In genomic region chr2:218272531-218273212, GRCh38 we compare ENCODE assay signal across 8 cellular contexts. TPM values are rescaled to one million over a fixed set of nuclear protein-coding genes. Genes with fewer than 3 reads are reported as not detected.
DNase-seq lines count a peak whose midpoint lies in the region; ATAC-seq, FAIRE-seq and TF ChIP-seq lines count a peak whose summit lies in the region.

No MANE protein-coding gene starts in this region.

- 53% methylated on average over 16 of the region's 18 CpGs for WGBS in HepG2 (ENCODE audit: low lambda C conversion rate)

- no peaks in the 10 kb centered on the region; a peak in 1 of 5 replicates for H3K27me3 ChIP-seq in HepG2 (ENCODE audit: control insufficient read depth in 1 of 2, insufficient read depth in 2 of 2, low read length in 2 of 2)

- intact Hi-C loops in HepG2 (cut with micrococcal nuclease; ENCODE audit: unreplicated experiment), result loop anchor here (1.0 to 5.0 kb wide), 7 partner anchors 12 to 244 kb away; partner anchors contain the start of genes ARPC2 and CATIP

- peak; percentile 95 for TF ChIP-seq RAD21 in HepG2 (CRISPR knock-in tag; IDR thresholded peaks at IDR 0.05)

- no peak overlapping the region for H2AFZ ChIP-seq in HepG2 (ENCODE audit: low read length)

- no peaks in the 10 kb centered on the region; the same call in 1 of the 2 replicates for H4K20me1 ChIP-seq in HepG2 (ENCODE audit: insufficient read depth, low read length)

- TF ChIP-seq EP300 in HepG2 (IDR thresholded peaks at IDR 0.05; ENCODE audit: low read depth in 2 of 2, low read length in 2 of 2) (0 out of 4 replicates have a peak, but pooled peaks of 1 of the 2 experiments have one; percentile 21), HepG2 (CRISPR knock-in tag; IDR thresholded peaks at IDR 0.05; ENCODE audit: borderline replicate concordance) (no peak)

- H3K79me2 ChIP-seq in HepG2 (ENCODE audit: insufficient read depth, low read length), result peaks cover 21% of the 10 kb centered on the region

- in situ Hi-C loops in HepG2 (cut with HindIII; ENCODE audit: extremely low pct_ligation_motif_present, low pct_unique_long_range_greater_than_20kb), result loop anchor here (5.0 to 10.0 kb wide), 2 partner anchors 192 to 375 kb away; no protein-coding TSS in a partner anchor

- H3K9me3 ChIP-seq in HepG2 (ENCODE audit: low read length), result no peaks in the 10 kb centered on the region

- peak; percentile 92 for FAIRE-seq in HepG2 (lab: Jason Lieb, UNC)

- POLR2A ChIA-PET in HepG2 (lab: Yijun Ruan, JAX), result interaction anchor here (1.0 to 7.5 kb wide), 4 partner anchors 13 to 128 kb away, joined by 4 to 121 read pairs (median 59); partner anchors contain the start of genes CTDSP1 and TMBIM1

- H3K27ac ChIP-seq in HepG2 (ENCODE audit: extremely low read length, insufficient read depth, low read length), result peak overlapping the region; percentile 5

- ATAC-seq in HG02885 (IDR thresholded peaks at IDR 0.05; ENCODE audit: poor library complexity, unreplicated experiment), result peak; percentile 22
- ATAC-seq in HepG2, result peak; percentile 43
- no peak for ATAC-seq in HG02763 (IDR thresholded peaks at IDR 0.05; ENCODE audit: unreplicated experiment)

- no peak overlapping the region for H3K9ac ChIP-seq in HepG2 (ENCODE audit: insufficient read depth, low read depth, low read length)

- peak; percentile 22; a peak in 1 of 4 replicates for TF ChIP-seq POLR2A in HepG2 (IDR thresholded peaks at IDR 0.05; ENCODE audit: insufficient read depth in 1 of 2, low read depth in 2 of 2, low read length in 2 of 2)

- H3K4me2 ChIP-seq in HepG2 (ENCODE audit: low read depth, low read length), result no peak overlapping the region; the same call in 1 of the 2 replicates

- CTCF ChIA-PET in HepG2 (lab: Yijun Ruan, JAX; ENCODE audit: low intra/inter-chr PET ratio, low total read pairs), result interaction anchor here (0.8 to 2.0 kb wide), 11 partner anchors 15 to 244 kb away, joined by 3 to 13 read pairs (median 7); partner anchors contain the start of genes CATIP and TMBIM1

- peak; percentile 98 for TF ChIP-seq CTCF in HepG2 (CRISPR knock-in tag; IDR thresholded peaks at IDR 0.05)

- peaks cover 27 to 43% of the 10 kb centered on the region in 2 experiments for H3K36me3 ChIP-seq in HepG2 (replicated peaks in 1 of 2; ENCODE audit: control insufficient read depth in 1 of 2, insufficient read depth in 2 of 2, low read length in 2 of 2)

- H3K4me1 ChIP-seq in HepG2 (ENCODE audit: insufficient read depth, low read length), result peaks cover 33% of the 10 kb centered on the region

- no TSS peak for BruUV-seq in HepG2 (replicated peaks; lab: Mats Ljungman, UMichigan)

- DNase-seq in DMS153 (lab: John Stamatoyannopoulos, UW) (peak; percentile 83), NCI-H446 (lab: John Stamatoyannopoulos, UW) (peak; percentile 68 to 82), cerebellum (ENCODE audit: low spot score) (peak; percentile 77), HepG2 (ENCODE audit: low spot score) (peak; percentile 84)
- DNase-seq in activated CD4-positive, alpha-beta T cell treated with anti-CD3 and anti-CD28 coated beads for 1 hour, result peak; percentile 75
- peak; percentile 68 to 71 for DNase-seq in stimulated activated CD4-positive, alpha-beta T cell treated with anti-CD3 and anti-CD28 coated beads, Interleukin-2, amount 100 ng/mL, for 48 hours

- H3K4me3 ChIP-seq in HepG2 (replicated peaks in 1 of 3; ENCODE audit: insufficient read depth in 1 of 3, low read depth in 2 of 3, low read length in 3 of 3), result no peak overlapping the region

RNA-seq across cellular contexts. Expression of gene PNKD, which starts 2.4 kb away (rescaled TPM):
- total RNA-seq in cerebellum (12.2 TPM), HepG2 (2016; rRNA removed; fragmentation: Illumina TruSeq; extraction: Trizol) (50.0 and 55.9 TPM in 2 replicates)
- 21.6 and 27.3 TPM in 2 replicates for total RNA-seq in HepG2 (2016; cell fraction: cytosol; rRNA removed; fragmentation: Illumina TruSeq; extraction: Trizol; ENCODE audit: low read depth)
- 48.3 and 59.8 TPM in 2 replicates for total RNA-seq in HepG2 (2016; cell fraction: insoluble cytoplasmic fraction; rRNA removed; fragmentation: Illumina TruSeq; extraction: Trizol)
- 30.6 and 30.7 TPM in 2 replicates for total RNA-seq in HepG2 (2016; cell fraction: membrane; rRNA removed; fragmentation: Illumina TruSeq; extraction: Trizol)
- total RNA-seq in HepG2 (2016; cell fraction: nucleus; rRNA removed; fragmentation: Illumina TruSeq; extraction: Trizol), result 34.2 and 39.5 TPM in 2 replicates
- polyA plus RNA-seq in HepG2 (2011; rRNA removed), result 78.0 and 80.4 TPM in 2 replicates
- polyA plus RNA-seq in HepG2 (2011; cell fraction: cytosol; rRNA removed), result 48.4 and 76.6 TPM in 2 replicates
- 76.3 and 77.5 TPM in 2 replicates for polyA plus RNA-seq in HepG2 (2011; cell fraction: nucleus; rRNA removed)
- 59.5 and 60.9 TPM in 2 replicates for polyA plus RNA-seq in HepG2 (2012)
- polyA plus RNA-seq in HepG2 (2016; cell fraction: cytosol; fragmentation: Illumina TruSeq; extraction: Trizol; ENCODE audit: low read depth), result 24.9 and 29.3 TPM in 2 replicates
- polyA plus RNA-seq in HepG2 (2016; cell fraction: insoluble cytoplasmic fraction; fragmentation: Illumina TruSeq; extraction: Trizol; ENCODE audit: low read depth), result 58.0 and 59.1 TPM in 2 replicates
- 31.6 and 35.4 TPM in 2 replicates for polyA plus RNA-seq in HepG2 (2016; cell fraction: membrane; fragmentation: Illumina TruSeq; extraction: Trizol; ENCODE audit: low read depth)
- 73.5 and 80.9 TPM in 2 replicates for polyA plus RNA-seq in HepG2 (2016; cell fraction: nucleus; fragmentation: Illumina TruSeq; extraction: Trizol; ENCODE audit: insufficient read depth, low read depth)
- 33.3 and 44.2 TPM in 2 replicates for polyA minus RNA-seq in HepG2 (2011; rRNA and poly(A)+ RNA removed; ENCODE audit: low replicate concordance)
- polyA minus RNA-seq in HepG2 (2011; cell fraction: cytosol; rRNA and poly(A)+ RNA removed), result 15.5 and 20.7 TPM in 2 replicates
- 9.7 and 10.9 TPM in 2 replicates for polyA minus RNA-seq in HepG2 (2011; cell fraction: nucleus; rRNA and poly(A)+ RNA removed)

RNA-seq across cellular contexts. Expression of gene AAMP, which starts 2.7 kb away (rescaled TPM):
- total RNA-seq in cerebellum, result 52.1 TPM
- total RNA-seq in HepG2 (2016; rRNA removed; fragmentation: Illumina TruSeq; extraction: Trizol), result 186 and 241 TPM in 2 replicates
- 26.6 and 29.2 TPM in 2 replicates for total RNA-seq in HepG2 (2016; cell fraction: cytosol; rRNA removed; fragmentation: Illumina TruSeq; extraction: Trizol; ENCODE audit: low read depth)
- total RNA-seq in HepG2 (2016; cell fraction: insoluble cytoplasmic fraction; rRNA removed; fragmentation: Illumina TruSeq; extraction: Trizol), result 202 and 247 TPM in 2 replicates
- 56.8 and 59.3 TPM in 2 replicates for total RNA-seq in HepG2 (2016; cell fraction: membrane; rRNA removed; fragmentation: Illumina TruSeq; extraction: Trizol)
- total RNA-seq in HepG2 (2016; cell fraction: nucleus; rRNA removed; fragmentation: Illumina TruSeq; extraction: Trizol), result 85.4 and 91.7 TPM in 2 replicates
- polyA plus RNA-seq in HepG2 (2011; rRNA removed), result 110 and 119 TPM in 2 replicates
- 138 and 202 TPM in 2 replicates for polyA plus RNA-seq in HepG2 (2011; cell fraction: cytosol; rRNA removed)
- polyA plus RNA-seq in HepG2 (2011; cell fraction: nucleus; rRNA removed), result 161 and 181 TPM in 2 replicates
- 99.2 and 104 TPM in 2 replicates for polyA plus RNA-seq in HepG2 (2012)
- polyA plus RNA-seq in HepG2 (2016; cell fraction: cytosol; fragmentation: Illumina TruSeq; extraction: Trizol; ENCODE audit: low read depth), result 13.9 and 16.0 TPM in 2 replicates
- polyA plus RNA-seq in HepG2 (2016; cell fraction: insoluble cytoplasmic fraction; fragmentation: Illumina TruSeq; extraction: Trizol; ENCODE audit: low read depth), result 224 and 231 TPM in 2 replicates
- 30.9 and 33.2 TPM in 2 replicates for polyA plus RNA-seq in HepG2 (2016; cell fraction: membrane; fragmentation: Illumina TruSeq; extraction: Trizol; ENCODE audit: low read depth)
- 127 and 131 TPM in 2 replicates for polyA plus RNA-seq in HepG2 (2016; cell fraction: nucleus; fragmentation: Illumina TruSeq; extraction: Trizol; ENCODE audit: insufficient read depth, low read depth)
- 41.5 and 143 TPM in 2 replicates for polyA minus RNA-seq in HepG2 (2011; rRNA and poly(A)+ RNA removed; ENCODE audit: low replicate concordance)
- polyA minus RNA-seq in HepG2 (2011; cell fraction: cytosol; rRNA and poly(A)+ RNA removed), result 58.2 and 63.3 TPM in 2 replicates
- 39.9 and 43.6 TPM in 2 replicates for polyA minus RNA-seq in HepG2 (2011; cell fraction: nucleus; rRNA and poly(A)+ RNA removed)

RNA-seq across cellular contexts. Expression of gene GPBAR1, which starts 11.9 kb away (rescaled TPM):
- total RNA-seq in cerebellum, result 0.18 TPM
- total RNA-seq in HepG2 (2016; rRNA removed; fragmentation: Illumina TruSeq; extraction: Trizol), result 0.09 TPM in 1 of 2 replicates, not detected in the other
- not detected in 2 replicates for total RNA-seq in HepG2 (2016; cell fraction: cytosol; rRNA removed; fragmentation: Illumina TruSeq; extraction: Trizol; ENCODE audit: low read depth)
- total RNA-seq in HepG2 (2016; cell fraction: insoluble cytoplasmic fraction; rRNA removed; fragmentation: Illumina TruSeq; extraction: Trizol), result 0.15 TPM in 1 of 2 replicates, not detected in the other
- 0.17 TPM in 1 of 2 replicates, not detected in the other for total RNA-seq in HepG2 (2016; cell fraction: membrane; rRNA removed; fragmentation: Illumina TruSeq; extraction: Trizol)
- total RNA-seq in HepG2 (2016; cell fraction: nucleus; rRNA removed; fragmentation: Illumina TruSeq; extraction: Trizol), result 0.25 and 0.38 TPM in 2 replicates
- 0.05 and 0.09 TPM in 2 replicates for polyA plus RNA-seq in HepG2 (2011; rRNA removed)
- 0.05 and 0.12 TPM in 2 replicates for polyA plus RNA-seq in HepG2 (2011; cell fraction: cytosol; rRNA removed)
- polyA plus RNA-seq in HepG2 (2011; cell fraction: nucleus; rRNA removed), result 0.45 and 0.68 TPM in 2 replicates
- 0.09 and 0.11 TPM in 2 replicates for polyA plus RNA-seq in HepG2 (2012)
- 0.08 and 0.22 TPM in 2 replicates for polyA plus RNA-seq in HepG2 (2016; cell fraction: cytosol; fragmentation: Illumina TruSeq; extraction: Trizol; ENCODE audit: low read depth)
- 0.16 TPM in 1 of 2 replicates, not detected in the other for polyA plus RNA-seq in HepG2 (2016; cell fraction: insoluble cytoplasmic fraction; fragmentation: Illumina TruSeq; extraction: Trizol; ENCODE audit: low read depth)
- polyA plus RNA-seq in HepG2 (2016; cell fraction: membrane; fragmentation: Illumina TruSeq; extraction: Trizol; ENCODE audit: low read depth), result 0.22 and 0.27 TPM in 2 replicates
- not detected in 2 replicates for polyA plus RNA-seq in HepG2 (2016; cell fraction: nucleus; fragmentation: Illumina TruSeq; extraction: Trizol; ENCODE audit: insufficient read depth, low read depth)
- polyA minus RNA-seq in HepG2 (2011; rRNA and poly(A)+ RNA removed; ENCODE audit: low replicate concordance), result 0.12 and 1.2 TPM in 2 replicates
- not detected in 2 replicates for polyA minus RNA-seq in HepG2 (2011; cell fraction: cytosol; rRNA and poly(A)+ RNA removed)
- polyA minus RNA-seq in HepG2 (2011; cell fraction: nucleus; rRNA and poly(A)+ RNA removed), result 1.2 and 1.5 TPM in 2 replicates

RNA-seq across cellular contexts. Expression of gene TMBIM1, which starts 19.6 kb away (rescaled TPM):
- 10.7 TPM for total RNA-seq in cerebellum
- 69.7 and 139 TPM in 2 replicates for total RNA-seq in HepG2 (2016; rRNA removed; fragmentation: Illumina TruSeq; extraction: Trizol)
- 37.2 and 38.6 TPM in 2 replicates for total RNA-seq in HepG2 (2016; cell fraction: cytosol; rRNA removed; fragmentation: Illumina TruSeq; extraction: Trizol; ENCODE audit: low read depth)
- total RNA-seq in HepG2 (2016; cell fraction: insoluble cytoplasmic fraction; rRNA removed; fragmentation: Illumina TruSeq; extraction: Trizol), result 57.8 and 142 TPM in 2 replicates
- total RNA-seq in HepG2 (2016; cell fraction: membrane; rRNA removed; fragmentation: Illumina TruSeq; extraction: Trizol), result 88.3 and 90.4 TPM in 2 replicates
- 108 and 128 TPM in 2 replicates for total RNA-seq in HepG2 (2016; cell fraction: nucleus; rRNA removed; fragmentation: Illumina TruSeq; extraction: Trizol)
- polyA plus RNA-seq in HepG2 (2011; rRNA removed), result 127 and 181 TPM in 2 replicates
- polyA plus RNA-seq in HepG2 (2011; cell fraction: cytosol; rRNA removed), result 146 and 187 TPM in 2 replicates
- polyA plus RNA-seq in HepG2 (2011; cell fraction: nucleus; rRNA removed), result 207 and 243 TPM in 2 replicates
- polyA plus RNA-seq in HepG2 (2012), result 254 and 390 TPM in 2 replicates
- polyA plus RNA-seq in HepG2 (2016; cell fraction: cytosol; fragmentation: Illumina TruSeq; extraction: Trizol; ENCODE audit: low read depth), result 33.9 and 35.7 TPM in 2 replicates
- polyA plus RNA-seq in HepG2 (2016; cell fraction: insoluble cytoplasmic fraction; fragmentation: Illumina TruSeq; extraction: Trizol; ENCODE audit: low read depth), result 56.2 and 61.3 TPM in 2 replicates
- polyA plus RNA-seq in HepG2 (2016; cell fraction: membrane; fragmentation: Illumina TruSeq; extraction: Trizol; ENCODE audit: low read depth), result 62.1 and 66.4 TPM in 2 replicates
- 152 and 156 TPM in 2 replicates for polyA plus RNA-seq in HepG2 (2016; cell fraction: nucleus; fragmentation: Illumina TruSeq; extraction: Trizol; ENCODE audit: insufficient read depth, low read depth)
- polyA minus RNA-seq in HepG2 (2011; rRNA and poly(A)+ RNA removed; ENCODE audit: low replicate concordance), result 19.4 and 315 TPM in 2 replicates
- 88.2 and 133 TPM in 2 replicates for polyA minus RNA-seq in HepG2 (2011; cell fraction: cytosol; rRNA and poly(A)+ RNA removed)
- 37.2 and 64.6 TPM in 2 replicates for polyA minus RNA-seq in HepG2 (2011; cell fraction: nucleus; rRNA and poly(A)+ RNA removed)

RNA-seq across cellular contexts. Expression of gene ARPC2, which starts 55.7 kb away (rescaled TPM):
- 103 TPM for total RNA-seq in cerebellum
- total RNA-seq in HepG2 (2016; rRNA removed; fragmentation: Illumina TruSeq; extraction: Trizol), result 168 and 201 TPM in 2 replicates
- total RNA-seq in HepG2 (2016; cell fraction: cytosol; rRNA removed; fragmentation: Illumina TruSeq; extraction: Trizol; ENCODE audit: low read depth), result 312 and 330 TPM in 2 replicates
- total RNA-seq in HepG2 (2016; cell fraction: insoluble cytoplasmic fraction; rRNA removed; fragmentation: Illumina TruSeq; extraction: Trizol), result 163 and 189 TPM in 2 replicates
- total RNA-seq in HepG2 (2016; cell fraction: membrane; rRNA removed; fragmentation: Illumina TruSeq; extraction: Trizol), result 389 and 391 TPM in 2 replicates
- 103 and 109 TPM in 2 replicates for total RNA-seq in HepG2 (2016; cell fraction: nucleus; rRNA removed; fragmentation: Illumina TruSeq; extraction: Trizol)
- polyA plus RNA-seq in HepG2 (2011; rRNA removed), result 257 and 303 TPM in 2 replicates
- 184 and 199 TPM in 2 replicates for polyA plus RNA-seq in HepG2 (2011; cell fraction: cytosol; rRNA removed)
- 103 and 125 TPM in 2 replicates for polyA plus RNA-seq in HepG2 (2011; cell fraction: nucleus; rRNA removed)
- 165 and 176 TPM in 2 replicates for polyA plus RNA-seq in HepG2 (2012)
- polyA plus RNA-seq in HepG2 (2016; cell fraction: cytosol; fragmentation: Illumina TruSeq; extraction: Trizol; ENCODE audit: low read depth), result 614 and 653 TPM in 2 replicates
- polyA plus RNA-seq in HepG2 (2016; cell fraction: insoluble cytoplasmic fraction; fragmentation: Illumina TruSeq; extraction: Trizol; ENCODE audit: low read depth), result 342 and 343 TPM in 2 replicates
- polyA plus RNA-seq in HepG2 (2016; cell fraction: membrane; fragmentation: Illumina TruSeq; extraction: Trizol; ENCODE audit: low read depth), result 586 and 613 TPM in 2 replicates
- 218 and 223 TPM in 2 replicates for polyA plus RNA-seq in HepG2 (2016; cell fraction: nucleus; fragmentation: Illumina TruSeq; extraction: Trizol; ENCODE audit: insufficient read depth, low read depth)
- polyA minus RNA-seq in HepG2 (2011; rRNA and poly(A)+ RNA removed; ENCODE audit: low replicate concordance), result 153 and 196 TPM in 2 replicates
- 74.9 and 88.0 TPM in 2 replicates for polyA minus RNA-seq in HepG2 (2011; cell fraction: cytosol; rRNA and poly(A)+ RNA removed)
- polyA minus RNA-seq in HepG2 (2011; cell fraction: nucleus; rRNA and poly(A)+ RNA removed), result 166 and 173 TPM in 2 replicates
